Comparison of ENCODE assay signal across 16 cellular contexts in the genomic region with DNA sequence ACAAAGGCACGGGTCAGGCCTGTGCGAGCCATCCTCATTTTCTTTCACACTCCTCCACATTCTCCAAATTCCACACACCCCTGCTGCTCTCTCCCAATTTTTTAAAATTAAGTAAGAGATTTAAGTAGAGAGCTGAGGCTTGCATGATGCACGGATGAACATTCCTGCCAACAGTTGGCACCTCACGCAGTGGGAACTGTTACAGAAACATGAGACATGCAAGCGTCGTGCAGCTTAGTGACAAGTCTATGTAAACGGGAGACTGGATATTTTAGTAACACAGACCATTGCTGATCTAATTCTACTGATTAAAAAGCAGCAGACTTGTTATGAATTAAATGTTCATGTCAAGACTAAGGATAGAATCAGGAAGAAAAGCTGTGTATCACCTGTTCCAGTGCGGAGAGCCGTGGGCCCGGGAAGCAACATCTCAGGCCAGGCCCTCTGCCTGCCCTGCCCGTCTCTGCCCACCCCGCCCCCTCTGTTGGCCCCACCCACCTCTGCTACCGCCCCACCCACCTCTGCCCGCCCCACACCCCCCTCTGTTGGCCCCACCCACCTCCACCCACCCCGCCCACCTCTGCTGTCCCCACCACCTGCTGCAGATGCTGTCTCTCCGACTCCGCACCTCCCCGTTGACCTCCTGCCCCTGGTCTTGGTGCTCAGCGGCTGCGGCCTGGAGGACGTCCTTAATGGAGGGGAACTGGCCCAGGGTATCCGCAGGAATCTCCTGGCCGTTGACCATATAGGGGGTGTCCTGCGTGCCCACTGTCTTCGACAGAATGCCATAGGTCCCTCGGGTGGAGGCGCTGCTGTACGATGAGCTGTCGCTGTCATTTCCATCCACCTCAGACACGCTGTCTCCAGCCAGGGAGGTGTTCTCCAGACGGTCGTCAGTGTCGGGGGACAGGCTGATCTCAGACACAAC. TPM values are rescaled to one million over a fixed set of nuclear protein-coding genes. Genes with fewer than 3 reads are reported as not detected.
DNase-seq lines count a peak whose midpoint lies in the region; ATAC-seq and TF ChIP-seq lines count a peak whose summit lies in the region.
"Had no signal": no experiment of that assay in that cellular context is flagged by ENCODE, and none has a peak within 500 bp of the region (broad histone marks: within the 10 kb centered on the region; RNA-seq: fewer than 3 reads in every experiment).

No MANE protein-coding gene starts in this region.

- TF ChIP-seq CTCF in A673 (conservative IDR thresholded peaks at IDR 0.05; ENCODE audit: low read depth, low read length): no peak
- no peak for TF ChIP-seq CTCF in Caco-2 (IDR thresholded peaks at IDR 0.05; ENCODE audit: insufficient read depth in 1 of 2, low read depth in 1 of 2, low read length in 1 of 2, severe bottlenecking in 1 of 2, unreplicated experiment in 1 of 2)
- TF ChIP-seq CTCF in PC-3 (conservative IDR thresholded peaks at IDR 0.05; ENCODE audit: low read depth, low read length): no peak

- DNase-seq in A673 (ENCODE audit: low spot score) (no peak), Caco-2 (no peak), PC-3 (no peak), iPS-NIHi7 (ENCODE audit: extremely low spot score) (peak; percentile 88), KG1 (lab: John Stamatoyannopoulos, UW) (no peak), immature natural killer cell (no peak), NCI-H2029 (lab: John Stamatoyannopoulos, UW) (no peak)
- no peak for DNase-seq in CD4-positive, alpha-beta memory T cell
- DNase-seq: kidney glomerular epithelial cell, NCI-H446 treated with DMSO at 0.1 percent for 48 hours, SIG-M5, testis had no signal

- H3K36me3 ChIP-seq in A673 (ENCODE audit: insufficient read depth, low read length, poor library complexity, severe bottlenecking): peaks cover 43% of the 10 kb centered on the region
- H3K36me3 ChIP-seq in Caco-2 (ENCODE audit: control insufficient read depth, insufficient read depth, low read length): peaks cover 2% of the 10 kb centered on the region
- H3K36me3 ChIP-seq in PC-3 (ENCODE audit: low read depth, low read length): peaks cover 61% of the 10 kb centered on the region
- peaks cover 51% of the 10 kb centered on the region for H3K36me3 ChIP-seq in CD4-positive, alpha-beta memory T cell (ENCODE audit: insufficient read depth, low read length)

- H3K9me3 ChIP-seq in A673 (ENCODE audit: low read depth, low read length, poor library complexity, severe bottlenecking) (no peaks in the 10 kb centered on the region), Caco-2 (no peaks in the 10 kb centered on the region), PC-3 (ENCODE audit: low read length) (no peaks in the 10 kb centered on the region)
- no peaks in the 10 kb centered on the region for H3K9me3 ChIP-seq in CD4-positive, alpha-beta memory T cell (ENCODE audit: control insufficient read depth in 1 of 2, low read length in 2 of 2)
- H3K9me3 ChIP-seq: testis had no signal

- ATAC-seq in PC-3: no peak
- ATAC-seq: sciatic nerve had no signal

- H3K79me2 ChIP-seq in PC-3 (ENCODE audit: low read length): peaks cover 30% of the 10 kb centered on the region

- TSS peak; percentile 86 for BruUV-seq in A673 (replicated peaks; lab: Mats Ljungman, UMichigan)
- TSS peak; percentile 74 for BruUV-seq in Caco-2 (replicated peaks; lab: Mats Ljungman, UMichigan)
- TSS peak; percentile 75 for BruUV-seq in PC-3 (replicated peaks; lab: Mats Ljungman, UMichigan)

- intact Hi-C loops in A673 (cut with micrococcal nuclease; ENCODE audit: unreplicated experiment): no loop called here
- intact Hi-C loops in Caco-2 (cut with micrococcal nuclease; ENCODE audit: unreplicated experiment): no loop called here
- intact Hi-C loops in PC-3 (cut with micrococcal nuclease): no loop called here
- intact Hi-C loops in CD4-positive, alpha-beta memory T cell (cut with micrococcal nuclease): no loop called here

- H3K27ac Mint-ChIP-seq in Caco-2 (ENCODE audit: unreplicated experiment): no peak overlapping the region
- peak overlapping the region in 1 of 6 donors; percentile 60 for H3K27ac Mint-ChIP-seq in immature natural killer cell
- H3K27ac Mint-ChIP-seq in CD4-positive, alpha-beta memory T cell: peak overlapping the region in 1 of 7 donors; percentile 41
- H3K27ac Mint-ChIP-seq: activated CD4-positive, alpha-beta T cell treated with anti-CD3 and anti-CD28 coated beads for 36 hours; activated naive CD8-positive, alpha-beta T cell had no signal

- no peaks in the 10 kb centered on the region for H3K9me3 Mint-ChIP-seq in Caco-2 (ENCODE audit: unreplicated experiment)
- H3K9me3 Mint-ChIP-seq in immature natural killer cell: no peaks in the 10 kb centered on the region
- no peaks in the 10 kb centered on the region for H3K9me3 Mint-ChIP-seq in CD4-positive, alpha-beta memory T cell

- H3K4me3 ChIP-seq in A673 (ENCODE audit: low read depth, low read length, poor library complexity, severe bottlenecking): no peak overlapping the region
- no peak overlapping the region for H3K4me3 ChIP-seq in Caco-2 (ENCODE audit: low read depth, low read length)
- no peak overlapping the region for H3K4me3 ChIP-seq in PC-3 (ENCODE audit: low read length)
- H3K4me3 ChIP-seq in CD4-positive, alpha-beta memory T cell (ENCODE audit: low read length in 2 of 2): no peak overlapping the region
- H3K4me3 ChIP-seq: BLaER1 treated with 17β-estradiol and CSF1 and Interleukin-3, amounts not matched to agents 10 nM and 100 nM; testis had no signal

- no peak overlapping the region for H3K4me2 ChIP-seq in PC-3 (ENCODE audit: low read length)
- H3K4me2 ChIP-seq: BLaER1 treated with 17β-estradiol and CSF1 and Interleukin-3, amounts not matched to agents 10 nM and 100 nM had no signal

- H3K27ac ChIP-seq in A673 (ENCODE audit: low read depth, low read length, poor library complexity, severe bottlenecking): no peak overlapping the region
- H3K27ac ChIP-seq in PC-3 (ENCODE audit: low read length): no peak overlapping the region
- no peak overlapping the region for H3K27ac ChIP-seq in CD4-positive, alpha-beta memory T cell (ENCODE audit: low read depth, low read length)
- H3K27ac ChIP-seq: BLaER1 treated with 17β-estradiol and CSF1 and Interleukin-3, amounts not matched to agents 10 nM and 100 nM; testis had no signal

- CTCF ChIA-PET in A673 (lab: Charles Lee) (interaction anchor here (0.6 kb wide), 1 partner anchor 59 kb away, joined by 3 read pairs; no protein-coding TSS in a partner anchor), Caco-2 (lab: Charles Lee) (no interaction called here), PC-3 (lab: Charles Lee) (no interaction called here)
- CTCF ChIA-PET in CD4-positive, alpha-beta memory T cell (lab: Charles Lee; ENCODE audit: partially characterized antibody): interaction anchor here (1.2 kb wide), 1 partner anchor 98 kb away, joined by 4 read pairs; no protein-coding TSS in a partner anchor

- H4K20me1 ChIP-seq in PC-3 (ENCODE audit: low read length): peaks cover 24% of the 10 kb centered on the region

- H3K9me2 ChIP-seq in PC-3 (replicated peaks; ENCODE audit: low read length): no peaks in the 10 kb centered on the region

- H3K27me3 Mint-ChIP-seq in Caco-2 (ENCODE audit: insufficient read depth, unreplicated experiment): no peaks in the 10 kb centered on the region
- peaks cover 0 to 3% (median 2%) of the 10 kb centered on the region in 3 donors for H3K27me3 Mint-ChIP-seq in immature natural killer cell (ENCODE audit: low read depth in 3 of 3)
- no peaks in the 10 kb centered on the region for H3K27me3 Mint-ChIP-seq in CD4-positive, alpha-beta memory T cell
- H3K27me3 Mint-ChIP-seq: activated CD4-positive, alpha-beta T cell treated with anti-CD3 and anti-CD28 coated beads for 36 hours; activated naive CD8-positive, alpha-beta T cell had no signal

- H2AFZ ChIP-seq in PC-3 (ENCODE audit: low read length): no peak overlapping the region

- POLR2A ChIA-PET in A673 (lab: Charles Lee; ENCODE audit: low non-redundant PET) (no interaction called here), Caco-2 (lab: Charles Lee) (no interaction called here), PC-3 (lab: Charles Lee; ENCODE audit: unreplicated experiment) (no interaction called here)
- POLR2A ChIA-PET in CD4-positive, alpha-beta memory T cell (lab: Charles Lee; ENCODE audit: partially characterized antibody): no interaction called here

- peaks cover 89% of the 10 kb centered on the region for H3K36me3 Mint-ChIP-seq in Caco-2 (ENCODE audit: insufficient read depth, unreplicated experiment)
- H3K36me3 Mint-ChIP-seq in immature natural killer cell: peaks cover 12 to 41% (median 22%) of the 10 kb centered on the region in 3 donors
- peaks cover 51 to 64% of the 10 kb centered on the region in 2 donors for H3K36me3 Mint-ChIP-seq in CD4-positive, alpha-beta memory T cell

- H3K4me1 ChIP-seq in A673 (ENCODE audit: insufficient read depth, low read length, poor library complexity, severe bottlenecking): no peaks in the 10 kb centered on the region
- no peaks in the 10 kb centered on the region for H3K4me1 ChIP-seq in Caco-2
- no peaks in the 10 kb centered on the region for H3K4me1 ChIP-seq in PC-3 (ENCODE audit: insufficient read depth, low read length)
- no peaks in the 10 kb centered on the region for H3K4me1 ChIP-seq in CD4-positive, alpha-beta memory T cell (ENCODE audit: insufficient read depth, low read length)
- H3K4me1 ChIP-seq: BLaER1 treated with 17β-estradiol and CSF1 and Interleukin-3, amounts not matched to agents 10 nM and 100 nM had no signal

- no peak overlapping the region for H3K4me3 Mint-ChIP-seq in Caco-2 (ENCODE audit: unreplicated experiment)
- no peak overlapping the region for H3K4me3 Mint-ChIP-seq in immature natural killer cell
- H3K4me3 Mint-ChIP-seq in CD4-positive, alpha-beta memory T cell: no peak overlapping the region
- H3K4me3 Mint-ChIP-seq: activated CD4-positive, alpha-beta T cell treated with anti-CD3 and anti-CD28 coated beads for 36 hours; activated naive CD8-positive, alpha-beta T cell had no signal

- H3K27me3 ChIP-seq in A673 (replicated peaks; ENCODE audit: insufficient read depth, low read depth, low read length, poor library complexity) (no peaks in the 10 kb centered on the region), Caco-2 (replicated peaks; ENCODE audit: control insufficient read depth, insufficient read depth, low read length) (no peaks in the 10 kb centered on the region), PC-3 (ENCODE audit: low read length) (no peaks in the 10 kb centered on the region)
- H3K27me3 ChIP-seq in CD4-positive, alpha-beta memory T cell (ENCODE audit: insufficient read depth, low read length): no peaks in the 10 kb centered on the region
- H3K27me3 ChIP-seq: BLaER1 treated with 17β-estradiol and CSF1 and Interleukin-3, amounts not matched to agents 10 nM and 100 nM; testis had no signal

- H3K9ac ChIP-seq in PC-3 (ENCODE audit: low read length): no peak overlapping the region
- H3K9ac ChIP-seq: BLaER1 treated with 17β-estradiol and CSF1 and Interleukin-3, amounts not matched to agents 10 nM and 100 nM had no signal

- H3F3A ChIP-seq in PC-3 (ENCODE audit: low read length, unreplicated experiment): no peaks in the 10 kb centered on the region

- no peaks in the 10 kb centered on the region for H3K4me1 Mint-ChIP-seq in Caco-2 (ENCODE audit: low read depth, unreplicated experiment)
- H3K4me1 Mint-ChIP-seq in immature natural killer cell: peaks cover 6% of the 10 kb centered on the region in 2 donors
- H3K4me1 Mint-ChIP-seq in CD4-positive, alpha-beta memory T cell: peaks cover 5 to 20% (median 11%) of the 10 kb centered on the region in 4 donors

RNA-seq across cellular contexts. Expression of a gene that starts 21.1 kb away (rescaled TPM):
- 54.5 and 58.4 TPM in 2 replicates for total RNA-seq in A673 (2021)
- total RNA-seq in Caco-2 (2022): 62.2 and 67.0 TPM in 2 replicates
- total RNA-seq in PC-3 (2014; rRNA removed): 86.9 and 130 TPM in 2 replicates
- 10 to 100 TPM in 1 of 3 donors, 1 to 10 TPM in 1, under 1 TPM in 1; 0.69 to 21.9 (median 3.8) TPM for polyA plus RNA-seq in immature natural killer cell
- total RNA-seq in CD4-positive, alpha-beta memory T cell: 10 to 100 TPM; 64.1 to 67.6 TPM
- polyA plus RNA-seq in CD4-positive, alpha-beta memory T cell: 10 to 100 TPM in 1 of 2 donors, under 1 TPM in 1; 0.35 to 12.5 TPM

RNA-seq across cellular contexts. Expression of a gene that starts 45.9 kb away (rescaled TPM):
- 103 and 107 TPM in 2 replicates for total RNA-seq in A673 (2021)
- 80.8 and 86.6 TPM in 2 replicates for total RNA-seq in Caco-2 (2022)
- total RNA-seq in PC-3 (2014; rRNA removed): 85.2 and 85.9 TPM in 2 replicates
- polyA plus RNA-seq in immature natural killer cell: 10 to 100 TPM; 14.4 to 26.7 (median 22.3) TPM
- 100 to 1,000 TPM in 1 of 2 experiments, 10 to 100 TPM in 1; 95.6 to 101 TPM for total RNA-seq in CD4-positive, alpha-beta memory T cell
- 10 to 100 TPM; 21.0 to 44.4 TPM for polyA plus RNA-seq in CD4-positive, alpha-beta memory T cell

Comparison
In these comparisons a context has a peak if more than half of its experiments do, and no peak if none do; other contexts are left out.
1. CTCF ChIA-PET loops: an anchor here in A673 (0.6 kb wide) and CD4-positive, alpha-beta memory T cell (1.2 kb wide); none called in Caco-2 and PC-3.